ENCODE assay signal across 10 cellular contexts in the genomic region with DNA sequence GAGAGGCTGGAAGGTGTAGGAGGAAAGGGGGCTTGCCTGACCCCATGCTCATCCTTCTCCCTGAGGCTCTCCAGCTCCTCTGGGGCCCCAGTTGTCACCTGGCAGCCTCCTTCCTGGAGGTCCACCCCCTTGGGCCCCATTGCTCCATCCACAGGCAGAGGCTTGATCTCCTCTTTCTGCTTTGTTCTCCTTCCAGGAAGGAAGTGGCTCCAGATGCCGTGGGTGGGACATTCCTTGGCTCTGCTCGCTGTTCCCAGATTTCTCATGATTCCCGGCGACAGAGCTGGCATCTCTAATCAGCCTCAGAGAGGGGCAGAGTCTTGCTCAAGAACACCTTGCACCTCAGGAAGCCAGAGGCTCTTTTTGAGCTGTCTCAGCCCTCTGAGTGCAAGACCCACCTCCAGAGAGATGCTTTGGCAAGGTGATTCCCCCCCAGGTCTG. TPM values are rescaled to one million over a fixed set of nuclear protein-coding genes. Genes with fewer than 3 reads are reported as not detected.
DNase-seq lines count a peak whose midpoint lies in the region; ATAC-seq, FAIRE-seq and TF ChIP-seq lines count a peak whose summit lies in the region.
"Had no signal": no experiment of that assay in that cellular context is flagged by ENCODE, and none has a peak within 500 bp of the region (broad histone marks: within the 10 kb centered on the region; RNA-seq: fewer than 3 reads in every experiment).

No MANE protein-coding gene starts in this region.

- in situ Hi-C loops in transverse colon (cut with MboI; ENCODE audit: low pct_ligation_motif_present in 1 of 4, low pct_unique_long_range_greater_than_20kb in 1 of 4, low sequenced_read_pairs in 3 of 4) = loop anchor here (10.0 to 25.0 kb wide), 3 partner anchors 99 to 172 kb away; partner anchors contain the start of genes GJD3 (in 2 of the 4) and IGFBP4 (in 2 of the 4)

- H3K27ac Mint-ChIP-seq in activated naive CD4-positive, alpha-beta T cell treated with anti-CD3 and anti-CD28 coated beads for 36 hours = peak overlapping the region; percentile 33

- H3K27me3 ChIP-seq in bronchial epithelial cell (ENCODE audit: control insufficient read depth, insufficient read depth, low read length) = no peaks in the 10 kb centered on the region
- no peaks in the 10 kb centered on the region for H3K27me3 ChIP-seq in muscle layer of duodenum (ENCODE audit: low read depth, low read length)
- H3K27me3 ChIP-seq in transverse colon = no peaks in the 10 kb centered on the region

- no peaks in the 10 kb centered on the region for H3K9me3 Mint-ChIP-seq in activated naive CD4-positive, alpha-beta T cell treated with anti-CD3 and anti-CD28 coated beads for 36 hours

- H3K9me3 ChIP-seq in muscle layer of duodenum (ENCODE audit: control insufficient read depth in 1 of 2, low read length in 2 of 2) = no peaks in the 10 kb centered on the region
- H3K9me3 ChIP-seq in transverse colon = no peaks in the 10 kb centered on the region

- H3K4me1 ChIP-seq in muscle layer of duodenum (ENCODE audit: control insufficient read depth in 1 of 2, insufficient read depth in 2 of 2, low read length in 2 of 2) (peaks cover 46 to 59% of the 10 kb centered on the region in 2 donors), transverse colon (peaks cover 26 to 60% (median 36%) of the 10 kb centered on the region in 4 donors)

- H3K4me3 ChIP-seq in bronchial epithelial cell (ENCODE audit: low read depth, low read length) (no peak overlapping the region), muscle layer of duodenum (ENCODE audit: low read depth in 1 of 2, low read length in 2 of 2) (no peak overlapping the region), transverse colon (no peak overlapping the region)

- H3K36me3 ChIP-seq in bronchial epithelial cell (ENCODE audit: control insufficient read depth, insufficient read depth, low read length) (no peaks in the 10 kb centered on the region), muscle layer of duodenum (ENCODE audit: control insufficient read depth in 1 of 2, insufficient read depth in 2 of 2, low read length in 2 of 2) (no peaks in the 10 kb centered on the region), transverse colon (no peaks in the 10 kb centered on the region)

- no peak for FAIRE-seq in bronchial epithelial cell (lab: Jason Lieb, UNC)

- TF ChIP-seq POLR2A in transverse colon (IDR thresholded peaks at IDR 0.05) = no peak

- 12% methylated on average over 4 of the region's 4 CpGs; no CpG with 5 or more reads in 1 of the 2 donors for WGBS in transverse colon (ENCODE audit: low coverage in 1 of 2), 2 donors

- H3K27ac ChIP-seq in muscle layer of duodenum (ENCODE audit: low read length) (peak overlapping the region; percentile 67), transverse colon (peak overlapping the region; percentile 31 to 92 (median 76))

- H3K36me3 Mint-ChIP-seq in activated naive CD4-positive, alpha-beta T cell treated with anti-CD3 and anti-CD28 coated beads for 36 hours (ENCODE audit: low read depth) = no peaks in the 10 kb centered on the region
- H3K36me3 Mint-ChIP-seq: CD4-positive, CD25-positive, alpha-beta regulatory T cell had no signal

- intact Hi-C loops in activated naive CD4-positive, alpha-beta T cell treated with anti-CD3 and anti-CD28 coated beads for 36 hours (cut with micrococcal nuclease) = no loop called here
- intact Hi-C loops in transverse colon (cut with DNase I; ENCODE audit: low total_unique reads) = no loop called here

- no peaks in the 10 kb centered on the region for H3K27me3 Mint-ChIP-seq in activated naive CD4-positive, alpha-beta T cell treated with anti-CD3 and anti-CD28 coated beads for 36 hours (ENCODE audit: low read depth)

- no peak overlapping the region for H3K4me3 Mint-ChIP-seq in activated naive CD4-positive, alpha-beta T cell treated with anti-CD3 and anti-CD28 coated beads for 36 hours

- ATAC-seq in HG03025 (IDR thresholded peaks at IDR 0.05; ENCODE audit: low FRiP score, unreplicated experiment) = no peak
- ATAC-seq: PC-3 had no signal

- peaks cover 90% of the 10 kb centered on the region for H3K4me1 Mint-ChIP-seq in activated naive CD4-positive, alpha-beta T cell treated with anti-CD3 and anti-CD28 coated beads for 36 hours (ENCODE audit: low read depth)

- peak; percentile 75 for TF ChIP-seq EP300 in transverse colon (IDR thresholded peaks at IDR 0.05; ENCODE audit: low read depth)

- DNase-seq in activated naive CD4-positive, alpha-beta T cell treated with anti-CD3 and anti-CD28 coated beads for 36 hours = no peak
- no peak for DNase-seq in activated naive CD4-positive, alpha-beta T cell treated with Interleukin-2 at 50 U/mL for 16 hours
- DNase-seq in bronchial epithelial cell (ENCODE audit: low read depth) = peak; percentile 74
- no peak for DNase-seq in transverse colon
- DNase-seq in Kasumi-1 (lab: John Stamatoyannopoulos, UW) = no peak
- DNase-seq in NCI-H510A treated with DMSO at 0.1 percent for 48 hours (lab: John Stamatoyannopoulos, UW) = no peak
- DNase-seq: CD4-positive, CD25-positive, alpha-beta regulatory T cell; PC-3 had no signal

- TF ChIP-seq CTCF in bronchial epithelial cell (IDR thresholded peaks at IDR 0.05; ENCODE audit: insufficient read depth, low read length, severe bottlenecking) (no peak), transverse colon (IDR thresholded peaks at IDR 0.05) (no peak)

- CTCF ChIA-PET in activated naive CD4-positive, alpha-beta T cell treated with anti-CD3 and anti-CD28 coated beads for 36 hours (lab: Charles Lee) = interaction anchor here (0.8 to 16.6 kb wide), 9 partner anchors 8 to 174 kb away, joined by 3 to 276 read pairs (median 4); partner anchors contain the start of genes CCR7 and TOP2A

RNA-seq across cellular contexts. Expression of gene CCR7, which starts 28.5 kb away (rescaled TPM):
- 100 to 1,000 TPM; 150 to 156 TPM for total RNA-seq in activated naive CD4-positive, alpha-beta T cell treated with anti-CD3 and anti-CD28 coated beads for 36 hours
- total RNA-seq in bronchial epithelial cell (not detected in 2 replicates), transverse colon (1 to 10 TPM in 2 of 4 donors, under 1 TPM in 1, not detected in 1; 0.14 to 5.4 (median 4.9) TPM)
- total RNA-seq: PC-3 had no signal

RNA-seq across cellular contexts. Expression of gene TNS4, which starts 35.3 kb away (rescaled TPM):
- 1 to 10 TPM; 4.7 to 5.9 TPM for total RNA-seq in activated naive CD4-positive, alpha-beta T cell treated with anti-CD3 and anti-CD28 coated beads for 36 hours
- total RNA-seq in bronchial epithelial cell (22.0 and 27.1 TPM in 2 replicates), transverse colon (1 to 10 TPM in 3 of 4 donors, not detected in 1; 1.2 to 4.2 (median 2.5) TPM)

Comparison
In these comparisons a context has a peak if more than half of its experiments do, and no peak if none do; other contexts are left out.
1. RNA of gene CCR7, which starts 28.5 kb away (total RNA-seq): 150 to 156 TPM in activated naive CD4-positive, alpha-beta T cell treated with anti-CD3 and anti-CD28 coated beads for 36 hours; 0.14 to 5.4 TPM in transverse colon and not detected in bronchial epithelial cell; every median in the first group is over 10 times any median in the second.